8 cellular contexts compared by ENCODE assay signal in genomic region chr5:149141224-149141956, GRCh38. TPM values are rescaled to one million over a fixed set of nuclear protein-coding genes. Genes with fewer than 3 reads are reported as not detected.
DNase-seq lines count a peak whose midpoint lies in the region; ATAC-seq and TF ChIP-seq lines count a peak whose summit lies in the region.

TSS of gene ABLIM3 (plus strand) at chr5:149141493. CDS start at chr5:149142096, 603 bp downstream.

- intact Hi-C loops in gastrocnemius medialis (cut with DNase I; ENCODE audit: low total_unique reads) = loop anchor here (1.0 to 5.0 kb wide), 3 partner anchors 39 to 131 kb away; partner anchors contain the start of gene AFAP1L1

- peak; percentile 73 to 82 for ATAC-seq in gastrocnemius medialis

- H3K9me2 ChIP-seq in GM23248 (ENCODE audit: insufficient read depth) = no peaks in the 10 kb centered on the region

- H3K27ac ChIP-seq in GM23248 (peak within 1 kb of the TSS; percentile 53), brain microvascular endothelial cell (peak within 1 kb of the TSS; percentile 55), gastrocnemius medialis (peak within 1 kb of the TSS; percentile 86 to 91 (median 88))

- 4 to 6% methylated on average over 45 to 54 of the region's 54 CpGs for WGBS in GM23248 (ENCODE audit: low coverage in 1 of 2, low lambda C conversion rate in 2 of 2, missing lambda C conversion rate in 2 of 2), 2 experiments

- H3K4me3 ChIP-seq in GM23248 (peak within 1 kb of the TSS; percentile 93), brain microvascular endothelial cell (ENCODE audit: low read depth, low read length) (peak within 1 kb of the TSS; percentile 87), iPS-15b (ENCODE audit: low read depth, low read length) (peak within 1 kb of the TSS; percentile 66), gastrocnemius medialis (peak within 1 kb of the TSS; percentile 87 to 93 (median 91))

- H3F3A ChIP-seq in GM23248 (ENCODE audit: insufficient read depth) = peaks cover 12% of the 10 kb centered on the region

- H3K27me3 ChIP-seq in GM23248 (replicated peaks; ENCODE audit: insufficient read depth) (no peaks in the 10 kb centered on the region), brain microvascular endothelial cell (replicated peaks) (no peaks in the 10 kb centered on the region), iPS-15b (ENCODE audit: control insufficient read depth, insufficient read depth, low read length) (peaks cover 21% of the 10 kb centered on the region), gastrocnemius medialis (no peaks in the 10 kb centered on the region)

- DNase-seq in GM23248 = peak; percentile 84
- DNase-seq in LoVo (ENCODE audit: low spot score) = peak; percentile 77
- peak; percentile 80 for DNase-seq in UCSD-AML1 (lab: John Stamatoyannopoulos, UW; ENCODE audit: unreplicated experiment)
- DNase-seq in brain microvascular endothelial cell = peak; percentile 55
- peak; percentile 43 to 72 for DNase-seq in gastrocnemius medialis
- DNase-seq in NCI-H128 (lab: John Stamatoyannopoulos, UW; ENCODE audit: unreplicated experiment) = no peak

- peak within 1 kb of the TSS; percentile 90 for H3K4me2 ChIP-seq in GM23248 (ENCODE audit: unreplicated experiment)

- H3K36me3 ChIP-seq in ES-I3 (ENCODE audit: insufficient read depth, low read length) (no peaks in the 10 kb centered on the region), GM23248 (ENCODE audit: low read depth) (no peaks in the 10 kb centered on the region), brain microvascular endothelial cell (replicated peaks) (no peaks in the 10 kb centered on the region), iPS-15b (ENCODE audit: control insufficient read depth, insufficient read depth, low read length) (no peaks in the 10 kb centered on the region), gastrocnemius medialis (peaks cover 0 to 8% of the 10 kb centered on the region in 2 donors)

- in situ Hi-C loops in GM23248 (cut with MboI) (no loop called here), brain microvascular endothelial cell (cut with HindIII; ENCODE audit: low pct_ligation_motif_present, low sequenced_read_pairs) (no loop called here), gastrocnemius medialis (cut with MboI; ENCODE audit: low sequenced_read_pairs in 4 of 4) (loop anchor here (5.0 to 25.0 kb wide), 4 partner anchors 81 to 421 kb away; partner anchors contain the start of gene CSNK1A1 (in 1 of the 4))

- no peaks in the 10 kb centered on the region for H4K20me1 ChIP-seq in GM23248 (ENCODE audit: insufficient read depth)

- peak; percentile 62 for TF ChIP-seq CTCF in brain microvascular endothelial cell (IDR thresholded peaks at IDR 0.05; ENCODE audit: low read depth, low read length, missing control alignments)
- peak; percentile 85 to 96 (median 96) for TF ChIP-seq CTCF in gastrocnemius medialis (IDR thresholded peaks at IDR 0.05 in 4 of 5, conservative IDR thresholded peaks at IDR 0.05 in 1 of 5)

- H3K79me2 ChIP-seq in GM23248 (ENCODE audit: insufficient read depth) = peaks cover 27% of the 10 kb centered on the region; the same call in 1 of the 2 replicates

- peak within 1 kb of the TSS; percentile 98 for H2AFZ ChIP-seq in GM23248

- H3K9ac ChIP-seq in ES-I3 (ENCODE audit: low read depth, low read length) (peak within 1 kb of the TSS; percentile 64; the same call in 1 of the 2 replicates), GM23248 (peak within 1 kb of the TSS; percentile 82), iPS-15b (ENCODE audit: low read depth, low read length) (no peak within 1 kb of the TSS)

- peaks cover 8% of the 10 kb centered on the region; the same call in 1 of the 2 replicates for H3K4me1 ChIP-seq in ES-I3 (ENCODE audit: insufficient read depth, low read length)
- peaks cover 26% of the 10 kb centered on the region for H3K4me1 ChIP-seq in GM23248 (ENCODE audit: insufficient read depth)
- H3K4me1 ChIP-seq in iPS-15b (ENCODE audit: control insufficient read depth, insufficient read depth, low read length) = no peaks in the 10 kb centered on the region
- peaks cover 26% of the 10 kb centered on the region in 2 donors for H3K4me1 ChIP-seq in gastrocnemius medialis

- peak; percentile 36 to 53 for TF ChIP-seq POLR2A in gastrocnemius medialis (IDR thresholded peaks at IDR 0.05)

- H3K9me3 ChIP-seq in ES-I3 (ENCODE audit: control insufficient read depth, insufficient read depth, low read length) (no peaks in the 10 kb centered on the region), GM23248 (ENCODE audit: low read depth) (no peaks in the 10 kb centered on the region), iPS-15b (ENCODE audit: control insufficient read depth, insufficient read depth, low read length) (no peaks in the 10 kb centered on the region), gastrocnemius medialis (no peaks in the 10 kb centered on the region)

RNA-seq across cellular contexts. Expression of gene ABLIM3, which starts in this region (rescaled TPM):
- total RNA-seq in GM23248 (2014; rRNA removed; shearing (Covaris generic)) = 5.6 and 7.9 TPM in 2 replicates
- 11.4 and 11.7 TPM in 2 replicates for polyA plus RNA-seq in GM23248 (2016; fragmentation: Nextera tagmentation; extraction: Ambion mirVana)
- 100 to 1,000 TPM in 1 of 4 donors, 10 to 100 TPM in 3; 37.5 to 155 (median 67.7) TPM for total RNA-seq in gastrocnemius medialis

Comparison
In these comparisons a context has a peak if more than half of its experiments do, and no peak if none do; other contexts are left out.
1. in situ Hi-C loops: an anchor here in gastrocnemius medialis (5.0 to 25.0 kb wide); none called in GM23248 and brain microvascular endothelial cell.